In genomic region chr1:205826407-205826806, GRCh38 we compare ENCODE assay signal across 1 cellular context.
TF ChIP-seq lines count a peak whose summit lies in the region.

No MANE protein-coding gene starts in this region.

TF ChIP-seq in HepG2, 621 proteins besides CTCF, POLR2A, EP300 and RAD21:
- TF ChIP-seq TBX3 (IDR thresholded peaks at IDR 0.05; ENCODE audit: borderline replicate concordance) (no peak), KLF6 (CRISPR knock-in tag; IDR thresholded peaks at IDR 0.05) (no peak), ZNF430 (CRISPR knock-in tag; IDR thresholded peaks at IDR 0.05) (no peak), HDAC6 (IDR thresholded peaks at IDR 0.05; ENCODE audit: low read depth, low read length) (no peak), SIX4 (CRISPR knock-in tag; IDR thresholded peaks at IDR 0.05) (no peak), ZNF12 (CRISPR knock-in tag; IDR thresholded peaks at IDR 0.05) (no peak)
- TF ChIP-seq, protein P1, sequence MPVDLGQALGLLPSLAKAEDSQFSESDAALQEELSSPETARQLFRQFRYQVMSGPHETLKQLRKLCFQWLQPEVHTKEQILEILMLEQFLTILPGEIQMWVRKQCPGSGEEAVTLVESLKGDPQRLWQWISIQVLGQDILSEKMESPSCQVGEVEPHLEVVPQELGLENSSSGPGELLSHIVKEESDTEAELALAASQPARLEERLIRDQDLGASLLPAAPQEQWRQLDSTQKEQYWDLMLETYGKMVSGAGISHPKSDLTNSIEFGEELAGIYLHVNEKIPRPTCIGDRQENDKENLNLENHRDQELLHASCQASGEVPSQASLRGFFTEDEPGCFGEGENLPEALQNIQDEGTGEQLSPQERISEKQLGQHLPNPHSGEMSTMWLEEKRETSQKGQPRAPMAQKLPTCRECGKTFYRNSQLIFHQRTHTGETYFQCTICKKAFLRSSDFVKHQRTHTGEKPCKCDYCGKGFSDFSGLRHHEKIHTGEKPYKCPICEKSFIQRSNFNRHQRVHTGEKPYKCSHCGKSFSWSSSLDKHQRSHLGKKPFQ (CRISPR knock-in tag; IDR thresholded peaks at IDR 0.05; ENCODE audit: insufficient replicate concordance) = peak; percentile 87
TF ChIP-seq in HepG2: peak in this region for 1.
